26 cellular contexts compared by ENCODE assay signal in the genomic region with DNA sequence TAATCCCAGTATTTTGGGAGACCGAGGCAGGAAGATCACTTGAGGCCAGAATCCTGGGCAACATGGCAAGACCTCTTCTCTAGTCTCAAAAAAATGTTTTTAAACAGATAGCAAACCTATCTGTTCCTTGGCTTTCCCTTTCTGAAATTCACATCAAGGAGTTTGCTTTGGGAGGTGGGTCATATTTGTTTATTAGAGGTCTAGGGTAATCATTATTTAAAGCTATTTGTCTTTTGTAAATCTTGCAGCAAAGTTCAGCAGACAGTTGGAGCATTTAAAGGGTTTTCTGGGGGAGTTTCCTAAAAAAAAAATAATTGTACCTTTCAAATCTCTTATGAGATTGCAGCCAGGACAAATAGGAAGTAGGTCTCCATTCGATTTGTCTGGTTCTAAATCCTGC.
"Had no signal": no experiment of that assay in that cellular context is flagged by ENCODE, and none has a peak within 500 bp of the region (broad histone marks: within the 10 kb centered on the region; RNA-seq: fewer than 3 reads in every experiment).

No MANE protein-coding gene starts in this region.

- DNase-seq: colonic mucosa; cortex of kidney; dermis blood vessel endothelial cell; effector CD4-positive, alpha-beta T cell; effector CD8-positive, alpha-beta T cell; effector memory CD4-positive, alpha-beta T cell; effector memory CD8-positive, alpha-beta T cell; endodermal cell; erythroblast; esophagus squamous epithelium; foreskin fibroblast; foreskin keratinocyte; foreskin melanocyte; gastrocnemius medialis; glutamatergic neuron; heart left ventricle had no signal

- H3K27ac ChIP-seq: colonic mucosa, coronary artery, dorsolateral prefrontal cortex, epithelial cell of prostate, esophagus muscularis mucosa, esophagus squamous epithelium, foreskin keratinocyte, gastrocnemius medialis, gastroesophageal sphincter, heart left ventricle had no signal

- H3K9me3 ChIP-seq: colonic mucosa, esophagus muscularis mucosa, esophagus squamous epithelium, gastrocnemius medialis, gastroesophageal sphincter, heart left ventricle had no signal

- FAIRE-seq: colon, endometrium, endothelial cell of umbilical vein, frontal cortex had no signal

- H3K36me3 ChIP-seq: colonic mucosa had no signal

- H3K4me3 ChIP-seq: colonic mucosa, coronary artery, dorsolateral prefrontal cortex, esophagus muscularis mucosa, esophagus squamous epithelium, gastrocnemius medialis, gastroesophageal sphincter, heart left ventricle had no signal

- ATAC-seq: effector memory CD8-positive, alpha-beta T cell; esophagus mucosa; foreskin keratinocyte; gastrocnemius medialis; gastroesophageal sphincter; heart left ventricle had no signal

- H3K27me3 ChIP-seq: colonic mucosa, dorsolateral prefrontal cortex, esophagus muscularis mucosa, esophagus squamous epithelium, foreskin keratinocyte, gastrocnemius medialis, gastroesophageal sphincter, heart left ventricle had no signal

- H3K4me1 ChIP-seq: colonic mucosa, esophagus muscularis mucosa, foreskin keratinocyte, gastrocnemius medialis, gastroesophageal sphincter had no signal
